ENCODE assay signal across 2 cellular contexts in the genomic region with DNA sequence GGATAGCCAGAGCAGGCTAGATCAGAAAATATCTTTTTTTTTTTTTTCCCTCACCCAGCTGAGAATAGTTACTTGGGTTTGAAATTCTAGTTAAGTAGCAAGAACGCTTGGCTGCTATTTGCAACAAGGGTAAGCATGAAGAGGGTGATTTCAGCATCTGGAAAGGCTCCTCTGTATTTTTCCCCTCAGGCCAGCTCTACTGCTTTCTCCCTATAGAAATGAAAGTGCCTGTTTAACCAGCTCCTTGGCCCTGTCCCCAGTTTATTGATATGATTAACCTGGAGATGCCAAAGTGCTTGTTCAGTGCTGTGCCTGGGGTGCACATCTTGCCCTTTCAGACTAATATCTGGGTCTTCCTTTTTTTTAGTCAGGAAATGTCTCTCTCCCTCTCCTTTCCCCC.
TF ChIP-seq lines count a peak whose summit lies in the region.

No MANE protein-coding gene starts in this region.

TF ChIP-seq in SK-N-SH, 30 proteins besides CTCF, POLR2A, EP300 and RAD21 (continued from another document):
- TF ChIP-seq GATA2 (CRISPR knock-in tag; IDR thresholded peaks at IDR 0.05) (no peak), RXRA (IDR thresholded peaks at IDR 0.05; ENCODE audit: borderline replicate concordance, low read depth) (no peak), FOXM1 (IDR thresholded peaks at IDR 0.05; ENCODE audit: low read depth) (no peak), FOSL2 (IDR thresholded peaks at IDR 0.05; ENCODE audit: borderline replicate concordance, low read depth) (no peak), EZH2phosphoT487 (IDR thresholded peaks at IDR 0.05; ENCODE audit: borderline replicate concordance, low read depth) (no peak), NRF1 (IDR thresholded peaks at IDR 0.05; ENCODE audit: low read depth, low read length) (no peak), TCF12 (IDR thresholded peaks at IDR 0.05) (no peak), JUND (IDR thresholded peaks at IDR 0.05) (no peak), RFX5 (IDR thresholded peaks at IDR 0.05; ENCODE audit: low read length) (no peak), SIN3A (IDR thresholded peaks at IDR 0.05; ENCODE audit: borderline replicate concordance, low read depth, low read length) (no peak), SMC3 (IDR thresholded peaks at IDR 0.05; ENCODE audit: low read depth, low read length) (no peak), NFIC (IDR thresholded peaks at IDR 0.05; ENCODE audit: borderline replicate concordance) (no peak)
- TF ChIP-seq, protein P1, sequence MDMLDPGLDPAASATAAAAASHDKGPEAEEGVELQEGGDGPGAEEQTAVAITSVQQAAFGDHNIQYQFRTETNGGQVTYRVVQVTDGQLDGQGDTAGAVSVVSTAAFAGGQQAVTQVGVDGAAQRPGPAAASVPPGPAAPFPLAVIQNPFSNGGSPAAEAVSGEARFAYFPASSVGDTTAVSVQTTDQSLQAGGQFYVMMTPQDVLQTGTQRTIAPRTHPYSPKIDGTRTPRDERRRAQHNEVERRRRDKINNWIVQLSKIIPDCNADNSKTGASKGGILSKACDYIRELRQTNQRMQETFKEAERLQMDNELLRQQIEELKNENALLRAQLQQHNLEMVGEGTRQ (IDR thresholded peaks at IDR 0.05; ENCODE audit: borderline replicate concordance, low read depth, low read length) = no peak

TF ChIP-seq in SK-N-SH treated with all-trans-retinoic acid at 6 μM for 48 hours, 23 proteins besides CTCF, POLR2A, EP300 and RAD21 (continued from another document):
- no peak for TF ChIP-seq TOX (CRISPR knock-in tag; IDR thresholded peaks at IDR 0.05; ENCODE audit: borderline replicate concordance)
